Comparison of ENCODE assay signal across 8 cellular contexts in the genomic region with DNA sequence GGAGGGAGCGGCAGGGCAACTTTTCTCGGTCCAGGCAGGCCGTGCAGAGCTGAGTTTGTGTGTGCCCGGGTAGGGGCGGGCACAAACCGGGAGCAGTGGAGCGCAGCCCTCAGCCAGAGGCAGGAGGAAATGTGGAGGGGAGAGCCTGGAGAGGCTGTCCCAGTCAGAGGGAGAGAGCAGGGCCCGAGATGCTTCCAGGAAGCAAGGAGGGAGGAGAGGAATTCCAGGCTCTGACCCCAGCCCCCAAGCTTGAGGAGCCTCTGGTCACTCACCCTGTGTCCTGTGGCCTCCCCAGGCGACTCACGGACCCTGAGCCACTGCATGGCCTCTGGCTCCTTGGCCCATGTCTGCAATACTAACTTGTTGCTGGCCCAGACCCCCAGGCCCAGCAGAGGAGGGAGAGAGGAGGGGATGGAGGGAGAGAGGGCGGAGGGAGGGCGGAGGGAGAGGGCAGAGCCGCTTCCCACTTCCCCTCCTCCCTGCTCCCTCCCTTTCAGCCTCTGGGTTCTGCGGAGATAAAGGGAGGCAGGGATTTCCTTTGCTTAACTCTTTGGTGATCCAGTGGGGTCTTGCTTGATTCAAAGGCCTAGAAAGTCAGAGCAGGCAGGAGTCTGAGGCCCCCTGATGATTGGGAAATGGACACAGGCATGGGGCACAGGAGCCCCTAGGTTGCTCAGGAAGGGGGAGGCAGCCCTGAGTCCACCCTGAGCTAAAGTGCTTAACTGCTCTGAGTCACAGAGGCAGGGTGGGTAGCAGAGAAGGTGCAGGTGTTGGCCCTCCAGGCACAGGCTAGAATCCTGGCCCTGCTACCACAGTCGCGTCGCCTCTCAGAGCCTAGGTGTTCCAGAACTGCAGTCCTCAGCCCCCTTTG. TPM values are rescaled to one million over a fixed set of nuclear protein-coding genes. Genes with fewer than 3 reads are reported as not detected.
DNase-seq lines count a peak whose midpoint lies in the region; ATAC-seq lines count a peak whose summit lies in the region.

A gene (minus strand): TSS at position 357 of the 871 bp plus-strand sequence. CDS start 34 bp downstream, at position 323.

- H3K4me3 ChIP-seq in ACC112 (ENCODE audit: low read depth, low read length) (peak within 1 kb of the TSS; percentile 64), duodenal mucosa (ENCODE audit: low read depth in 1 of 2, low read length in 2 of 2) (peak within 1 kb of the TSS; percentile 58 to 61), aorta (ENCODE audit: low read length in 2 of 2) (no peak within 1 kb of the TSS)

- peak within 1 kb of the TSS; percentile 80 for H2AFZ ChIP-seq in ACC112 (ENCODE audit: low read length, unreplicated experiment)

- peak; percentile 88 for ATAC-seq in aorta (ENCODE audit: low FRiP score)
- ATAC-seq in GM21576 (IDR thresholded peaks at IDR 0.05; ENCODE audit: unreplicated experiment) = no peak

- 18 to 21% methylated on average over 13 to 17 of the region's 17 CpGs for WGBS in aorta, 2 donors

- peak; percentile 15 for DNase-seq in LHCN-M2 (ENCODE audit: low read depth)
- peak; percentile 28 to 61 for DNase-seq in lung microvascular endothelial cell (ENCODE audit: low read depth in 2 of 2)
- DNase-seq in aorta = peak; percentile 69 to 77
- no peak for DNase-seq in NCI-H187 (lab: John Stamatoyannopoulos, UW)
- DNase-seq in NCI-H2029 (lab: John Stamatoyannopoulos, UW) = no peak

- H3K4me1 ChIP-seq in ACC112 (ENCODE audit: control insufficient read depth, insufficient read depth, low read length, unreplicated experiment) = peaks cover 27% of the 10 kb centered on the region
- H3K4me1 ChIP-seq in duodenal mucosa (ENCODE audit: control insufficient read depth in 1 of 2, insufficient read depth in 2 of 2, low read length in 2 of 2) = peaks cover 22 to 28% of the 10 kb centered on the region in 2 donors
- H3K4me1 ChIP-seq in aorta (ENCODE audit: control insufficient read depth in 1 of 2, insufficient read depth in 2 of 2, low read length in 2 of 2) = no peaks in the 10 kb centered on the region

- H3K9ac ChIP-seq in duodenal mucosa (ENCODE audit: low read depth in 1 of 2, low read length in 2 of 2) = peak within 1 kb of the TSS; percentile 62 to 64

- H3K27ac ChIP-seq in ACC112 (ENCODE audit: low read depth, low read length) (peak within 1 kb of the TSS; percentile 34), duodenal mucosa (ENCODE audit: low read depth, low read length) (peak within 1 kb of the TSS; percentile 86), aorta (ENCODE audit: low read depth in 1 of 2, low read length in 2 of 2) (peak within 1 kb of the TSS in 1 of 2 donors; percentile 53)

- H3K79me2 ChIP-seq in ACC112 (ENCODE audit: control insufficient read depth, insufficient read depth, low read length, unreplicated experiment) = no peaks in the 10 kb centered on the region

- H3K36me3 ChIP-seq in ACC112 (ENCODE audit: insufficient read depth, low read length) = no peaks in the 10 kb centered on the region
- no peaks in the 10 kb centered on the region for H3K36me3 ChIP-seq in duodenal mucosa (ENCODE audit: control insufficient read depth in 1 of 2, insufficient read depth in 2 of 2, low read length in 2 of 2)
- no peaks in the 10 kb centered on the region for H3K36me3 ChIP-seq in aorta (ENCODE audit: control insufficient read depth in 1 of 2, insufficient read depth in 2 of 2, low read length in 1 of 2)

- H3K27me3 ChIP-seq in ACC112 (ENCODE audit: insufficient read depth, low read length) (no peaks in the 10 kb centered on the region), duodenal mucosa (ENCODE audit: control insufficient read depth in 1 of 2, insufficient read depth in 2 of 2, low read length in 2 of 2) (no peaks in the 10 kb centered on the region), aorta (ENCODE audit: control insufficient read depth in 1 of 2, insufficient read depth in 2 of 2, low read length in 1 of 2) (no peaks in the 10 kb centered on the region)

- intact Hi-C loops in aorta (cut with DNase I) = no loop called here

- H3K9me3 ChIP-seq in duodenal mucosa (ENCODE audit: control insufficient read depth in 1 of 2, low read length in 2 of 2) (no peaks in the 10 kb centered on the region), aorta (ENCODE audit: control insufficient read depth, low read length) (no peaks in the 10 kb centered on the region)

RNA-seq across cellular contexts. Expression of the gene that starts here (rescaled TPM):
- total RNA-seq in LHCN-M2 (2014; rRNA removed) (2.2 and 3.2 TPM in 2 replicates), lung microvascular endothelial cell (0.99 and 4.6 TPM in 2 replicates), aorta (1 to 10 TPM; 2.4 to 7.0 TPM)
- polyA plus RNA-seq in LHCN-M2 (2012) = 1.5 TPM
- 10 to 100 TPM in 1 of 2 donors, 1 to 10 TPM in 1; 3.1 to 11.9 TPM for polyA plus RNA-seq in aorta

Comparison
In these comparisons a context has a peak if more than half of its experiments do, and no peak if none do; other contexts are left out.
1. H3K4me3 ChIP-seq: peak in ACC112 (single experiment) and duodenal mucosa (2 of 2); none in aorta (0 of 2).
2. DNase-seq: peak in LHCN-M2 (single experiment), lung microvascular endothelial cell (2 of 2) and aorta (2 of 2); none in NCI-H187 (0 of 2) and NCI-H2029 (single experiment).